In the genomic region with DNA sequence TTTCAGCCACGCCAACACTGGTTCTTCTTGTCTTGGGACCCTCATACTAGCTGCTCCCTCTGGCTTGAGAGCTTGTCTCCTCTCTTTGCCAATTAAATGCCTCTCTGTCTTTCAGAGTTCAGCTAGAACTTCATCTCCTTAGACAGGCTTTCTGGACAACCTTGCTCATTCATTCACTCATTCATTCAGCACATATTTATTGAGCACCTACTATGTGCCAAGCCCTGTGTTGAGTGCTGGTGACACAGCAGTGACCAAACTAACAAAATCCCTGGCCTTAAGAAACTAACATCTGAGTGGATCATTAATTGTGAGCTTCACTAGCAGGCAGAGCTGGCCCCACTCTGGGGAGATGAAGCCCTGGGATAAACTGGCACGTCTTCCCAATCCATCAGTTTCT, we compare ENCODE assay signal across 28 cellular contexts.
"Had no signal": no experiment of that assay in that cellular context is flagged by ENCODE, and none has a peak within 500 bp of the region (broad histone marks: within the 10 kb centered on the region; RNA-seq: fewer than 3 reads in every experiment).

No MANE protein-coding gene starts in this region.

- ATAC-seq: activated naive CD8-positive, alpha-beta T cell treated with anti-CD3 and anti-CD28 coated beads, Interleukin-2, amount 50 U/mL, for 24 hours; activated T-cell treated with anti-CD3 and anti-CD28 coated beads, Interleukin-2, amount 50 U/mL, for 4 hours; Panc1 had no signal

- H3K27ac ChIP-seq: brain microvascular endothelial cell, VCaP had no signal

- DNase-seq: activated B cell treated with CpG ODN at 0.5 μM for 24 hours; activated CD4-positive, alpha-beta memory T cell treated with anti-CD3 and anti-CD28 coated beads for 36 hours; activated CD4-positive, alpha-beta T cell treated with anti-CD3 and anti-CD28 coated beads for 4 hours; activated CD4-positive, alpha-beta T cell treated with anti-CD3 and anti-CD28 coated beads, Interleukin-2, amount 50 U/mL, for 1 hour; activated CD4-positive, CD25-positive, alpha-beta regulatory T cell treated with anti-CD3 and anti-CD28 coated beads, Interleukin-2, amount 50 U/mL, for 72 hours; activated CD8-positive, alpha-beta memory T cell treated with anti-CD3 and anti-CD28 coated beads, Interleukin-2, amount 50 U/mL, for 4 hours; activated effector memory CD4-positive, alpha-beta T cell treated with Interleukin-2 at 50 U/mL for 16 hours; activated naive CD4-positive, alpha-beta T cell treated with anti-CD3 and anti-CD28 coated beads, Interleukin-2, amount 10 ng/mL, durations not matched to agents 7 days and 5 days; activated naive CD8-positive, alpha-beta T cell treated with anti-CD3 and anti-CD28 coated beads, Interleukin-2, amount 50 U/mL, for 24 hours; activated T-cell treated with anti-CD3 and anti-CD28 coated beads for 4 hours; activated T-cell treated with anti-CD3 and anti-CD28 coated beads, Interleukin-2, amount 50 U/mL, for 4 hours; anterior cingulate cortex; brain microvascular endothelial cell; NCI-H1048; NCI-H1105 treated with DMSO at 0.1 percent for 48 hours; NCI-H1436; NCI-H1694; NCI-H1930; NCI-H2081 treated with DMSO at 0.1 percent for 48 hours; NCI-H226; NCI-H446 treated with DMSO at 0.1 percent for 48 hours; NCI-H524; SW 1271; T-helper 1 cell; T-helper 2 cell; T-helper 9 cell had no signal

- H3K36me3 ChIP-seq: brain microvascular endothelial cell had no signal
